In the genomic region with DNA sequence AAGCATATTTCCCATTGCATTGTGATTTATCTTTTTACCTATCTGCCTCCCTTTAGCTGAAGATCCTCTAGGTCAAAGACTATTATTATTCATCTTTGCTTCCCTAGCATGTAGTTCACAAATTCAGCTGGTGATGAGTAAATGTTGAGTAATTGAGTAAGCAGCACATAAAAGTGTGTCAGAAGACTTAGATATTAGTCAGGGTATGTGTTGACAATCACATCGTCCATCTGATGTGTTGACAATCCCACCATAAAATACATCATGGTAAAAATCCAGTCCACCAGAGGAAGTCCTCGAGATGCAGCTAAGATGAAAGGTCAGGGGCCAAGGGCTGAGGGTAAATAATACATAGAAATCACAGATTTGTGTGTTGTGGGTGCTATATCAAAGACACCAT, we compare ENCODE assay signal across 1 cellular context.
A peak's percentile ranks its signal among the peaks of the same experiment; 100 is the strongest.
TF ChIP-seq lines count a peak whose summit lies in the region.

No MANE protein-coding gene starts in this region.

TF ChIP-seq in HepG2, 621 proteins besides CTCF, POLR2A, EP300 and RAD21 (continued from another document):
- TF ChIP-seq, protein P1, sequence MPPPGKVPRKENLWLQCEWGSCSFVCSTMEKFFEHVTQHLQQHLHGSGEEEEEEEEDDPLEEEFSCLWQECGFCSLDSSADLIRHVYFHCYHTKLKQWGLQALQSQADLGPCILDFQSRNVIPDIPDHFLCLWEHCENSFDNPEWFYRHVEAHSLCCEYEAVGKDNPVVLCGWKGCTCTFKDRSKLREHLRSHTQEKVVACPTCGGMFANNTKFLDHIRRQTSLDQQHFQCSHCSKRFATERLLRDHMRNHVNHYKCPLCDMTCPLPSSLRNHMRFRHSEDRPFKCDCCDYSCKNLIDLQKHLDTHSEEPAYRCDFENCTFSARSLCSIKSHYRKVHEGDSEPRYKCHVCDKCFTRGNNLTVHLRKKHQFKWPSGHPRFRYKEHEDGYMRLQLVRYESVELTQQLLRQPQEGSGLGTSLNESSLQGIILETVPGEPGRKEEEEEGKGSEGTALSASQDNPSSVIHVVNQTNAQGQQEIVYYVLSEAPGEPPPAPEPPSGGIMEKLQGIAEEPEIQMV (CRISPR knock-in tag; IDR thresholded peaks at IDR 0.05; ENCODE audit: low read depth): no peak
- TF ChIP-seq, protein P2, sequence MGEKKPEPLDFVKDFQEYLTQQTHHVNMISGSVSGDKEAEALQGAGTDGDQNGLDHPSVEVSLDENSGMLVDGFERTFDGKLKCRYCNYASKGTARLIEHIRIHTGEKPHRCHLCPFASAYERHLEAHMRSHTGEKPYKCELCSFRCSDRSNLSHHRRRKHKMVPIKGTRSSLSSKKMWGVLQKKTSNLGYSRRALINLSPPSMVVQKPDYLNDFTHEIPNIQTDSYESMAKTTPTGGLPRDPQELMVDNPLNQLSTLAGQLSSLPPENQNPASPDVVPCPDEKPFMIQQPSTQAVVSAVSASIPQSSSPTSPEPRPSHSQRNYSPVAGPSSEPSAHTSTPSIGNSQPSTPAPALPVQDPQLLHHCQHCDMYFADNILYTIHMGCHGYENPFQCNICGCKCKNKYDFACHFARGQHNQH (CRISPR knock-in tag; IDR thresholded peaks at IDR 0.05): no peak
- TF ChIP-seq KMT2A (CRISPR knock-in tag; IDR thresholded peaks at IDR 0.05) (no peak), HNRNPH1 (optimal IDR thresholded peaks at IDR 0.05; ENCODE audit: low read depth, low read length) (no peak), JUNB (CRISPR knock-in tag; IDR thresholded peaks at IDR 0.05; ENCODE audit: borderline replicate concordance) (0 out of 2 replicates have a peak, but pooled peaks have one; percentile 22)
- TF ChIP-seq, protein P3, sequence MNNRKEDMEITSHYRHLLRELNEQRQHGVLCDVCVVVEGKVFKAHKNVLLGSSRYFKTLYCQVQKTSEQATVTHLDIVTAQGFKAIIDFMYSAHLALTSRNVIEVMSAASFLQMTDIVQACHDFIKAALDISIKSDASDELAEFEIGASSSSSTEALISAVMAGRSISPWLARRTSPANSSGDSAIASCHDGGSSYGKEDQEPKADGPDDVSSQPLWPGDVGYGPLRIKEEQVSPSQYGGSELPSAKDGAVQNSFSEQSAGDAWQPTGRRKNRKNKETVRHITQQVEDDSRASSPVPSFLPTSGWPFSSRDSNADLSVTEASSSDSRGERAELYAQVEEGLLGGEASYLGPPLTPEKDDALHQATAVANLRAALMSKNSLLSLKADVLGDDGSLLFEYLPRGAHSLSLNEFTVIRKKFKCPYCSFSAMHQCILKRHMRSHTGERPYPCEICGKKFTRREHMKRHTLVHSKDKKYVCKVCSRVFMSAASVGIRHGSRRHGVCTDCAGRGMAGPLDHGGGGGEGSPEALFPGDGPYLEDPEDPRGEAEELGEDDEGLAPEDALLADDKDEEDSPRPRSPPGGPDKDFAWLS (CRISPR knock-in tag; IDR thresholded peaks at IDR 0.05; ENCODE audit: borderline replicate concordance): no peak
